In the genomic region with DNA sequence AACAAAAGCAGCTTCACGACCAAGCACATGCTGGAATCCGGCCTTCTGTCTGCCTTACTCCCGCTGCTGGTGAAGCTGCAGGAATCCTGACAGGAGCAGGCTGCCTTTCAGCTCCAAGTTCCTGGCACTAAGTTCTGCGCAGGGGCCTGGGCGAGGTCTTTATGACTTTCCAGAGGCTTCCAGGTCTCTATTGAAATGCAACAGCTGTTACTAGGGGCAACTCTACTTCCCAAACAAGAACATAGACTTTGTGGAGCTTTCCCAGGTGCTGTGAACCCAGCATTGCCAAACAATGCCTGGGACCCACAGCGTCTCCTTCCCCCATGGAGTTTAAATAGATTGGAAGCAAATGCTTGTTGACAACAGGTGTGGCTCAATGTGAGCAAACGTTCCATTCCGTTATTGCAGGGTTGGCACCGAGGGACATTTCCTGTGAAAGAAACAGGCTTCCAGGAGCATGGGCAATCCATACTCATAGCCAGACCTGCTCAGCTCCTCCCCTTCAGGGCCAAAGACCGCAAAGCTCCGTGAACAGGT, we compare ENCODE assay signal across 13 cellular contexts.
DNase-seq lines count a peak whose midpoint lies in the region; ATAC-seq and TF ChIP-seq lines count a peak whose summit lies in the region.
"Had no signal": no experiment of that assay in that cellular context is flagged by ENCODE, and none has a peak within 500 bp of the region (broad histone marks: within the 10 kb centered on the region; RNA-seq: fewer than 3 reads in every experiment).

No MANE protein-coding gene starts in this region.

- DNase-seq in Right ventricle myocardium superior (peak; percentile 54), right atrium auricular region (ENCODE audit: low spot score) (no peak), colonic mucosa (peak; percentile 83), lung microvascular endothelial cell (ENCODE audit: low read depth in 2 of 2) (peak; percentile 3 to 81), NCI-H128 (lab: John Stamatoyannopoulos, UW; ENCODE audit: unreplicated experiment) (no peak), activated gamma-delta T cell treated with Interleukin-2 at 50 U/mL for 16 hours (no peak)
- DNase-seq in activated CD8-positive, alpha-beta memory T cell treated with anti-CD3 and anti-CD28 coated beads, Interleukin-2, amount 50 U/mL, for 4 hours, result no peak
- DNase-seq: activated CD4-positive, alpha-beta T cell treated with anti-CD3 and anti-CD28 coated beads, Interleukin-2, amount 50 U/mL, for 48 hours; COR-L47; SHP77; stimulated activated CD4-positive, alpha-beta T cell treated with anti-CD3 and anti-CD28 coated beads, Interleukin-12 subunit alpha, Interleukin-12 subunit beta, amount 100 ng/mL, for 4 hours had no signal

- H3K9me3 ChIP-seq in right atrium auricular region (no peaks in the 10 kb centered on the region), colonic mucosa (no peaks in the 10 kb centered on the region)
- H3K9me3 ChIP-seq: thoracic aorta had no signal

- H3K4me3 ChIP-seq in right atrium auricular region (no peak overlapping the region), colonic mucosa (no peak overlapping the region)
- H3K4me3 ChIP-seq: thoracic aorta had no signal

- intact Hi-C loops in Right ventricle myocardium superior (cut with DNase I), result no loop called here
- intact Hi-C loops in colonic mucosa (cut with DNase I), result no loop called here

- H3K9ac ChIP-seq in colonic mucosa (ENCODE audit: low read depth in 2 of 2, low read length in 2 of 2), result no peak overlapping the region

- no peaks in the 10 kb centered on the region for H3K36me3 ChIP-seq in right atrium auricular region
- no peaks in the 10 kb centered on the region for H3K36me3 ChIP-seq in colonic mucosa

- H3K27me3 ChIP-seq in right atrium auricular region (no peaks in the 10 kb centered on the region), colonic mucosa (no peaks in the 10 kb centered on the region)

- H3K27ac ChIP-seq in right atrium auricular region (no peak overlapping the region), colonic mucosa (peak overlapping the region; percentile 68)

- ATAC-seq in Right ventricle myocardium superior (ENCODE audit: poor library complexity), result peak; percentile 79
- ATAC-seq in HG02642 (IDR thresholded peaks at IDR 0.05; ENCODE audit: poor library complexity, unreplicated experiment), result no peak

- TF ChIP-seq CTCF in right atrium auricular region (IDR thresholded peaks at IDR 0.05) (no peak), colonic mucosa (IDR thresholded peaks at IDR 0.05) (no peak)

- H3K4me1 ChIP-seq in right atrium auricular region (peaks cover 0 to 23% of the 10 kb centered on the region in 2 donors), colonic mucosa (peaks cover 8% of the 10 kb centered on the region)

Comparison
In these comparisons a context has a peak if more than half of its experiments do, and no peak if none do; other contexts are left out.
1. DNase-seq: peak in Right ventricle myocardium superior (single experiment), colonic mucosa (single experiment) and lung microvascular endothelial cell (2 of 2); none in right atrium auricular region (single experiment), activated CD8-positive, alpha-beta memory T cell treated with anti-CD3 and anti-CD28 coated beads, Interleukin-2, amount 50 U/mL, for 4 hours (single experiment), NCI-H128 (single experiment) and activated gamma-delta T cell treated with Interleukin-2 at 50 U/mL for 16 hours (single experiment).